In genomic region chr1:109075531-109076490, GRCh38 we compare ENCODE assay signal across 8 cellular contexts.
A peak's percentile ranks its signal among the peaks of the same experiment; 100 is the strongest.
DNase-seq lines count a peak whose midpoint lies in the region; ATAC-seq, FAIRE-seq and TF ChIP-seq lines count a peak whose summit lies in the region.

A gene with protein sequence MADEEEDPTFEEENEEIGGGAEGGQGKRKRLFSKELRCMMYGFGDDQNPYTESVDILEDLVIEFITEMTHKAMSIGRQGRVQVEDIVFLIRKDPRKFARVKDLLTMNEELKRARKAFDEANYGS (minus strand): TSS chr1:109076003. CDS start chr1:109075947, 56 bp downstream.

- FAIRE-seq in A204.1 (lab: Jason Lieb, UNC): peak; percentile 91

- H3K9me3 ChIP-seq in iPS DF 6.9 (ENCODE audit: control insufficient read depth, insufficient read depth, low read length): no peaks in the 10 kb centered on the region

- H3K27ac ChIP-seq in brain microvascular endothelial cell: peak within 1 kb of the TSS; percentile 92
- no peak within 1 kb of the TSS for H3K27ac ChIP-seq in iPS DF 6.9 (ENCODE audit: low read length)

- peak within 1 kb of the TSS; percentile 98 for H3K4me3 ChIP-seq in brain microvascular endothelial cell (ENCODE audit: low read depth, low read length)
- peak within 1 kb of the TSS; percentile 97; the same call in 1 of the 2 replicates for H3K4me3 ChIP-seq in iPS DF 6.9 (ENCODE audit: low read length)
- peak within 1 kb of the TSS; percentile 93 for H3K4me3 ChIP-seq in skeletal muscle cell (ENCODE audit: low read depth, low read length)

- TF ChIP-seq CTCF in brain microvascular endothelial cell (IDR thresholded peaks at IDR 0.05; ENCODE audit: low read depth, low read length, missing control alignments): peak; percentile 42

- in situ Hi-C loops in brain microvascular endothelial cell (cut with HindIII; ENCODE audit: low pct_ligation_motif_present, low sequenced_read_pairs): no loop called here

- H3K27me3 ChIP-seq in brain microvascular endothelial cell (replicated peaks) (no peaks in the 10 kb centered on the region), iPS DF 6.9 (ENCODE audit: control insufficient read depth, insufficient read depth, low read length) (no peaks in the 10 kb centered on the region)

- DNase-seq in NCI-H2107 treated with DMSO at 0.1 percent for 48 hours (lab: John Stamatoyannopoulos, UW; ENCODE audit: unreplicated experiment): peak; percentile 87
- peak; percentile 94 for DNase-seq in UCSD-AML1 (lab: John Stamatoyannopoulos, UW; ENCODE audit: unreplicated experiment)
- DNase-seq in brain microvascular endothelial cell: peak; percentile 95
- DNase-seq in iPS DF 6.9 (ENCODE audit: low read depth, low spot score): no peak
- peak; percentile 85 for DNase-seq in skeletal muscle cell (ENCODE audit: low read depth)

- no CpG with 5 or more reads among the region's 39 CpGs for WGBS in iPS DF 6.9 (ENCODE audit: insufficient coverage, insufficient read length)

- H3K36me3 ChIP-seq in brain microvascular endothelial cell (replicated peaks): peaks cover 16% of the 10 kb centered on the region
- peaks cover 7% of the 10 kb centered on the region; the same call in 1 of the 2 replicates for H3K36me3 ChIP-seq in iPS DF 6.9 (ENCODE audit: control insufficient read depth, insufficient read depth, low read length)

- no peaks in the 10 kb centered on the region; the same call in 1 of the 2 replicates for H3K4me1 ChIP-seq in iPS DF 6.9 (ENCODE audit: control insufficient read depth, insufficient read depth, low read length)

- ATAC-seq in GM18520 (IDR thresholded peaks at IDR 0.05; ENCODE audit: unreplicated experiment): peak; percentile 99
- ATAC-seq in HG03064 (IDR thresholded peaks at IDR 0.05; ENCODE audit: low read depth, unreplicated experiment): peak; percentile 99
